ENCODE assay signal across 25 cellular contexts in genomic region chr11:24589064-24589463, GRCh38.
"Had no signal": no experiment of that assay in that cellular context is flagged by ENCODE, and none has a peak within 500 bp of the region (broad histone marks: within the 10 kb centered on the region; RNA-seq: fewer than 3 reads in every experiment).

No MANE protein-coding gene starts in this region.

- H3K36me3 ChIP-seq: esophagus squamous epithelium, left lung, tibial nerve had no signal

- H3K4me3 ChIP-seq: esophagus squamous epithelium, left lung, lung, mucosa of descending colon, tibial nerve had no signal

- ATAC-seq: left lung; mucosa of descending colon; natural killer cell treated with Interleukin-12 subunit alpha and Interleukin-12 subunit beta and Interleukin-15 and Interleukin-18, amount 100 ng/mL, for 72 hours; right cardiac atrium had no signal

- DNase-seq: activated CD4-positive, alpha-beta T cell treated with anti-CD3 and anti-CD28 coated beads for 4 hours; activated CD4-positive, alpha-beta T cell treated with anti-CD3 and anti-CD28 coated beads, Interleukin-2, amount 50 U/mL, for 4 hours; activated CD4-positive, CD25-positive, alpha-beta regulatory T cell; activated effector memory CD4-positive, alpha-beta T cell treated with Interleukin-2 at 50 U/mL for 16 hours; activated naive CD4-positive, alpha-beta T cell treated with Interleukin-2 at 50 U/mL for 16 hours; activated T-cell treated with anti-CD3 and anti-CD28 coated beads for 4 hours; anterior cingulate cortex; effector CD8-positive, alpha-beta T cell; esophagus squamous epithelium; foreskin melanocyte; left lung; mesendoderm; mucosa of descending colon; posterior cingulate gyrus; right cardiac atrium; stimulated activated CD4-positive, alpha-beta T cell treated with anti-CD3 and anti-CD28 coated beads, Interleukin-2, amount 100 ng/mL, for 48 hours; stimulated activated naive CD4-positive, alpha-beta T cell treated with Interleukin-2 at 50 U/mL for 16 hours had no signal

- H3K4me1 ChIP-seq: left lung, tibial nerve had no signal

- FAIRE-seq: bronchial epithelial cell, colon, endometrium, islet of Langerhans had no signal

- H3K27ac ChIP-seq: epithelial cell of prostate, esophagus squamous epithelium, left lung, tibial nerve had no signal

- H3K27me3 ChIP-seq: esophagus squamous epithelium, left lung, tibial nerve had no signal

- H3K9me3 ChIP-seq: esophagus squamous epithelium, left lung, mucosa of descending colon, tibial nerve had no signal
